Comparison of ENCODE assay signal across 15 cellular contexts in the genomic region with DNA sequence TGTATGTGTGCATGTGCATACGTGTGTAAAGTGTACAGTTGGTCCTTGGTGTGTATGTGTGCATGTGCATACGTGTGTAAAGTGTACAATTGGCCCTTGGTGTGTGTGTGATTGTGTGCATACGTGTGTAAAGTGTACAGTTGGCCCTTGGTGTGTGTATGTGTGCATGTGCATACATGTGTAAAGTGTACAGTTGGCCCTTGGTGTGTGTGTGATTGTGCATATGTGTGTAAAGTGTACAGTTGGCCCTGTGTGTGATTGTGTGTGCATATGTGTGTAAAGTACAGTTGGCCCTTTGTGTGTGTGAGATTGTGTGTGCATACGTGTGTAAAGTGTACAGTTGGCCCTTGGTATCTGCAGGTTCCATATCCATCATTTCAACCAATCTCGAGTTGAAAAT. TPM values are rescaled to one million over a fixed set of nuclear protein-coding genes. Genes with fewer than 3 reads are reported as not detected.
"Had no signal": no experiment of that assay in that cellular context is flagged by ENCODE, and none has a peak within 500 bp of the region (broad histone marks: within the 10 kb centered on the region; RNA-seq: fewer than 3 reads in every experiment).

No MANE protein-coding gene starts in this region.

- H3K4me3 ChIP-seq: adrenal gland, tibial artery, uterus had no signal

- H3K27me3 Mint-ChIP-seq: activated naive CD4-positive, alpha-beta T cell treated with anti-CD3 and anti-CD28 coated beads, Interleukin-2, amount 50 U/mL, for 24 hours; activated T-cell treated with anti-CD3 and anti-CD28 coated beads, Interleukin-2, amount 50 U/mL, for 24 hours; natural killer cell treated with Interleukin-12 subunit alpha and Interleukin-12 subunit beta and Interleukin-15 and Interleukin-18, amount 100 ng/mL, for 72 hours; stimulated activated naive B cell treated with anti-CD40 and anti-IgM and Interleukin-4, amounts not matched to agents 10 μg/mL and 1 μg/mL and 100 μg/mL, for 72 hours had no signal

- H3K4me1 ChIP-seq: tibial artery, uterus had no signal

- DNase-seq: activated CD4-positive, alpha-beta T cell treated with anti-CD3 and anti-CD28 coated beads, Interleukin-2, amount 50 U/mL, for 4 hours; activated CD4-positive, CD25-positive, alpha-beta regulatory T cell treated with anti-CD3 and anti-CD28 coated beads, Interleukin-2, amount 50 U/mL, for 72 hours; adrenal gland; kidney glomerular epithelial cell; mesenchymal stem cell; stimulated activated CD4-positive, alpha-beta T cell treated with anti-CD3 and anti-CD28 coated beads, Interleukin-2, amount 100 ng/mL, for 48 hours; uterus had no signal

- H3K27ac Mint-ChIP-seq: activated naive CD4-positive, alpha-beta T cell treated with anti-CD3 and anti-CD28 coated beads, Interleukin-2, amount 50 U/mL, for 24 hours; activated T-cell treated with anti-CD3 and anti-CD28 coated beads, Interleukin-2, amount 50 U/mL, for 24 hours; natural killer cell treated with Interleukin-12 subunit alpha and Interleukin-12 subunit beta and Interleukin-15 and Interleukin-18, amount 100 ng/mL, for 72 hours; stimulated activated naive B cell treated with anti-CD40 and anti-IgM and Interleukin-4, amounts not matched to agents 10 μg/mL and 1 μg/mL and 100 μg/mL, for 72 hours had no signal

- H3K4me3 Mint-ChIP-seq: activated naive CD4-positive, alpha-beta T cell treated with anti-CD3 and anti-CD28 coated beads, Interleukin-2, amount 50 U/mL, for 24 hours; activated T-cell treated with anti-CD3 and anti-CD28 coated beads, Interleukin-2, amount 50 U/mL, for 24 hours; natural killer cell treated with Interleukin-12 subunit alpha and Interleukin-12 subunit beta and Interleukin-15 and Interleukin-18, amount 100 ng/mL, for 72 hours; stimulated activated naive B cell treated with anti-CD40 and anti-IgM and Interleukin-4, amounts not matched to agents 10 μg/mL and 1 μg/mL and 100 μg/mL, for 72 hours had no signal

- H3K36me3 Mint-ChIP-seq: natural killer cell treated with Interleukin-12 subunit alpha and Interleukin-12 subunit beta and Interleukin-15 and Interleukin-18, amount 100 ng/mL, for 72 hours had no signal

- H3K9me3 ChIP-seq: adrenal gland, uterus had no signal

- H3K36me3 ChIP-seq: uterus had no signal

- FAIRE-seq: frontal cortex had no signal

- H3K27me3 ChIP-seq: adrenal gland, tibial artery, uterus had no signal

- H3K9me3 Mint-ChIP-seq: activated naive CD4-positive, alpha-beta T cell treated with anti-CD3 and anti-CD28 coated beads, Interleukin-2, amount 50 U/mL, for 24 hours; natural killer cell treated with Interleukin-12 subunit alpha and Interleukin-12 subunit beta and Interleukin-15 and Interleukin-18, amount 100 ng/mL, for 72 hours; stimulated activated naive B cell treated with anti-CD40 and anti-IgM and Interleukin-4, amounts not matched to agents 10 μg/mL and 1 μg/mL and 100 μg/mL, for 72 hours had no signal

- H3K27ac ChIP-seq: adrenal gland, epithelial cell of prostate, tibial artery, uterus had no signal

RNA-seq across cellular contexts. Expression of a gene that starts 35.0 kb away (rescaled TPM):
- total RNA-seq: frontal cortex; natural killer cell treated with Interleukin-12 subunit alpha and Interleukin-12 subunit beta and Interleukin-15 and Interleukin-18, amount 100 ng/mL, for 72 hours; skeletal muscle tissue had no signal
